9 cellular contexts compared by ENCODE assay signal in the genomic region with DNA sequence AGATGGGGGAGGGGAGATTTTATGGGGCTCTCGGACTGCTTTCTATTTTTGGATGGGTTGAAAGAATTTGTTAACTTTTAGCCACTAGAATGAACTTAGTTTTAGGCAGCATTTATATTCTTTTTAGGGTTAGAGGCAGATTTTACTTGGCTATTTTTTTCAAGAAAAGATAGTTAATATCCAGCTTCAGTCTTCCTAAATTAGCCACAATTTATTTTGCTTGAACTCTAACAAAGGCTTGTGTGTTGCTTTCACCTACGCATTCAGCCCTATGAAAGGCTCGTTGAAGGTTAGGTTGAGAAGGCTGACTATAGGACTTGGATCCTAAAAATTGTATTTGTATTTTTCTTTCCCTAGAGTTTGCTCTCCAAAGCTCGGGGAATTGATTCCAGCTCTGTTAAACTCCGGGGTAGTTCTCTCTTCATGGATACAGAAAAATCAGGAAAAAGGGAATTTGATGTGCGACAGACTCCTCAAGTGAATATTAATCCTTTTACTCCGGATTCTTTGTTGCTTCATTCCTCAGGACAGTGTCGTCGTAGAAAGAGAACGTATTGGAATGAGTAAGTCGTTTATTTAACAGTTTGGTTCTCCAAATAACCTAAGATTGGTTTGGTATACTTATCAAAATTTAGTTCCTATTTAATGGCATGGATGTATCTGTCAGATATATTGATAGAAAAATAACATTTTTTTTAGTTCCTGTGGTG. TPM values are rescaled to one million over a fixed set of nuclear protein-coding genes. Genes with fewer than 3 reads are reported as not detected.
DNase-seq lines count a peak whose midpoint lies in the region; ATAC-seq, FAIRE-seq and TF ChIP-seq lines count a peak whose summit lies in the region.
"Had no signal": no experiment of that assay in that cellular context is flagged by ENCODE, and none has a peak within 500 bp of the region (broad histone marks: within the 10 kb centered on the region; RNA-seq: fewer than 3 reads in every experiment).

No MANE protein-coding gene starts in this region.

- dilution Hi-C loops in keratinocyte (cut with MboI; ENCODE audit: extremely low pct_ligation_motif_present, low sequenced_read_pairs): no loop called here

- TF ChIP-seq CTCF in keratinocyte (optimal IDR thresholded peaks at IDR 0.05 in 1 of 3, IDR thresholded peaks at IDR 0.05 in 1 of 3, conservative IDR thresholded peaks at IDR 0.05 in 1 of 3; ENCODE audit: extremely low read depth in 1 of 3, insufficient read depth in 2 of 3, low read length in 3 of 3) (no peak), tibial artery (IDR thresholded peaks at IDR 0.05) (no peak)

- peak overlapping the region; percentile 87 for H3K9ac ChIP-seq in keratinocyte (ENCODE audit: control insufficient read depth, extremely low read depth, insufficient read depth, low read length)

- peaks cover 27% of the 10 kb centered on the region for H3K4me1 Mint-ChIP-seq in activated T-cell treated with anti-CD3 and anti-CD28 coated beads, Interleukin-2, amount 50 U/mL, for 4 hours (ENCODE audit: low read depth)
- peaks cover 21% of the 10 kb centered on the region for H3K4me1 Mint-ChIP-seq in activated naive CD8-positive, alpha-beta T cell (ENCODE audit: low read depth)

- peak overlapping the region; percentile 91 for H3K4me3 Mint-ChIP-seq in activated T-cell treated with anti-CD3 and anti-CD28 coated beads, Interleukin-2, amount 50 U/mL, for 4 hours
- peak overlapping the region; percentile 92 for H3K4me3 Mint-ChIP-seq in activated naive CD8-positive, alpha-beta T cell

- H3K4me2 ChIP-seq in keratinocyte (ENCODE audit: control insufficient read depth, extremely low read depth, insufficient read depth, low read depth, low read length): peak overlapping the region; percentile 83

- no peaks in the 10 kb centered on the region for H3K27me3 Mint-ChIP-seq in activated T-cell treated with anti-CD3 and anti-CD28 coated beads, Interleukin-2, amount 50 U/mL, for 4 hours (ENCODE audit: low read depth)
- peaks cover 9% of the 10 kb centered on the region for H3K27me3 Mint-ChIP-seq in activated naive CD8-positive, alpha-beta T cell

- no peaks in the 10 kb centered on the region for H4K20me1 ChIP-seq in keratinocyte (ENCODE audit: control insufficient read depth, extremely low read depth, insufficient read depth, low read length)

- no peaks in the 10 kb centered on the region for H3K9me3 Mint-ChIP-seq in activated T-cell treated with anti-CD3 and anti-CD28 coated beads, Interleukin-2, amount 50 U/mL, for 4 hours
- H3K9me3 Mint-ChIP-seq in activated naive CD8-positive, alpha-beta T cell (ENCODE audit: low read depth): no peaks in the 10 kb centered on the region

- ATAC-seq in activated T-cell treated with anti-CD3 and anti-CD28 coated beads, Interleukin-2, amount 50 U/mL, for 4 hours: no peak
- ATAC-seq in HG02571 (IDR thresholded peaks at IDR 0.05; ENCODE audit: unreplicated experiment) (no peak), GM18520 (IDR thresholded peaks at IDR 0.05; ENCODE audit: unreplicated experiment) (no peak)

- FAIRE-seq in keratinocyte (lab: Jason Lieb, UNC): no peak

- H3K27ac ChIP-seq in keratinocyte (ENCODE audit: control insufficient read depth, insufficient read depth, low read length) (peak overlapping the region; percentile 95), tibial artery (peak overlapping the region; percentile 96 to 98)

- H3K4me1 ChIP-seq in keratinocyte (ENCODE audit: control insufficient read depth, extremely low read depth, insufficient read depth, low read length) (peaks cover 27% of the 10 kb centered on the region), tibial artery (peaks cover 0 to 30% (median 9%) of the 10 kb centered on the region in 4 donors)

- H3K9me3 ChIP-seq in keratinocyte (ENCODE audit: control insufficient read depth, low read depth, low read length) (no peaks in the 10 kb centered on the region), tibial artery (no peaks in the 10 kb centered on the region)

- peaks cover 25% of the 10 kb centered on the region for H3K36me3 Mint-ChIP-seq in activated T-cell treated with anti-CD3 and anti-CD28 coated beads, Interleukin-2, amount 50 U/mL, for 4 hours (ENCODE audit: insufficient read depth)
- H3K36me3 Mint-ChIP-seq in activated naive CD8-positive, alpha-beta T cell: peaks cover 17% of the 10 kb centered on the region

- no peak for DNase-seq in activated T-cell treated with anti-CD3 and anti-CD28 coated beads, Interleukin-2, amount 50 U/mL, for 4 hours
- DNase-seq in activated T-cell treated with anti-CD3 and anti-CD28 coated beads for 4 hours (no peak), keratinocyte (ENCODE audit: low read depth, low spot score) (no peak), tibial artery (no peak), foreskin melanocyte (no peak)
- DNase-seq: activated CD8-positive, alpha-beta memory T cell treated with anti-CD3 and anti-CD28 coated beads, Interleukin-2, amount 50 U/mL, for 48 hours had no signal

- H2AFZ ChIP-seq in keratinocyte (ENCODE audit: control insufficient read depth, low read length): no peak overlapping the region

- H3K36me3 ChIP-seq in keratinocyte (ENCODE audit: control insufficient read depth in 2 of 2, extremely low read depth in 1 of 2, insufficient read depth in 2 of 2, low read length in 2 of 2) (peaks cover 3 to 8% of the 10 kb centered on the region in 2 experiments), tibial artery (peaks cover 0 to 7% (median 0%) of the 10 kb centered on the region in 3 donors)

- no peaks in the 10 kb centered on the region for H3K27me3 ChIP-seq in keratinocyte (ENCODE audit: control insufficient read depth, extremely low read depth, insufficient read depth, low read length)
- no peaks in the 10 kb centered on the region for H3K27me3 ChIP-seq in tibial artery

- no peaks in the 10 kb centered on the region for H3K9me1 ChIP-seq in keratinocyte (ENCODE audit: control insufficient read depth, extremely low read depth, insufficient read depth, low read length)

- peaks cover 69% of the 10 kb centered on the region for H3K79me2 ChIP-seq in keratinocyte (ENCODE audit: control insufficient read depth, insufficient read depth, low read length)

- H3K27ac Mint-ChIP-seq in activated naive CD8-positive, alpha-beta T cell: no peak overlapping the region

- intact Hi-C loops in tibial artery (cut with DNase I; ENCODE audit: low total_unique reads): loop anchor here (5.0 kb wide), 1 partner anchor 37 kb away; no protein-coding TSS in a partner anchor

- H3K4me3 ChIP-seq in keratinocyte (ENCODE audit: control insufficient read depth in 2 of 3, extremely low read depth in 1 of 3, insufficient read depth in 2 of 3, low read depth in 1 of 3, low read length in 3 of 3) (peak overlapping the region; percentile 71 to 86 (median 71)), tibial artery (peak overlapping the region; percentile 81 to 89)

RNA-seq across cellular contexts. Expression of a gene that starts 2.2 kb away (rescaled TPM):
- 10 to 100 TPM; 36.8 to 39.8 (median 38.0) TPM for total RNA-seq in activated T-cell treated with anti-CD3 and anti-CD28 coated beads, Interleukin-2, amount 50 U/mL, for 4 hours
- 18.2 to 39.2 TPM (median 19.9 TPM) in 3 replicates for polyA plus RNA-seq in keratinocyte
- 169 TPM for polyA plus RNA-seq in keratinocyte (2011; ENCODE audit: low read depth)
- 8.5 and 15.1 TPM in 2 replicates for polyA plus RNA-seq in keratinocyte (2011; cell fraction: cytosol; rRNA removed)
- 29.7 and 38.1 TPM in 2 replicates for polyA plus RNA-seq in keratinocyte (2011; cell fraction: nucleus; rRNA removed)
- polyA plus RNA-seq in keratinocyte (2012; ENCODE audit: low replicate concordance): 11.3 and 33.3 TPM in 2 replicates
- polyA minus RNA-seq in keratinocyte: 3.1 to 33.5 TPM (median 19.8 TPM) in 3 replicates
- 10.6 TPM for polyA minus RNA-seq in keratinocyte (2011; cell fraction: cytosol; rRNA and poly(A)+ RNA removed)
- polyA minus RNA-seq in keratinocyte (2011; cell fraction: nucleus; rRNA and poly(A)+ RNA removed): 16.2 and 29.6 TPM in 2 replicates
